8 cellular contexts compared by ENCODE assay signal in the genomic region with DNA sequence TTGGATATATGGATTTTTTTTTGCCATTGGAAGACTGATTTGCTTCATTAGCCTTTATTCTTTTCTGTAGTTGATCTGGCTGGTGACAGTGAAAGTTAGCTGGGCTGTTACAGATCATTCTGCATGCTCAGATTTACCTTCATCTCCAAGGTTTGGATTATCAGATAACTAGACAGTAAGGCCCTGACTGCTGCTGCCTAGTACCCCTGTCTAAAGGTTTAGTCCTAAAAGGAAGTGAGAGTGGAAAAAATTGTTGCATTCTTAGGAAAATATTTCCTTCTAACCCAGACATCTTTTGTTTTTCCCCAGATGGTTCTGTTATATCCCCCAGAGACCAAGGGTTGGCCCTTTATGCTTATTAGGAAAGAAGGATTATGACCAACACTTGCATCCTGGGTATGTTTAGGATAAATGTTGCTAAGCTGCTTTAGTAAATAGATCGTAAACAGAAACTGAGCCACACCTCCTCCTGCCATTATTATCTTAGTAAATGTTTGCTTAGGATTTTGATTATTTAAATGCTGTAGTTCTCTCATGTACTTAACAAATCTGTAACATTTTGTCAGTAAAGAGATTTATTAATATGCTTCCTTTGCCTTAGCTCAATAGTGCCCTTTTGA. TPM values are rescaled to one million over a fixed set of nuclear protein-coding genes. Genes with fewer than 3 reads are reported as not detected.
A peak's percentile ranks its signal among the peaks of the same experiment; 100 is the strongest.
DNase-seq lines count a peak whose midpoint lies in the region; ATAC-seq, FAIRE-seq and TF ChIP-seq lines count a peak whose summit lies in the region.
"Had no signal": no experiment of that assay in that cellular context is flagged by ENCODE, and none has a peak within 500 bp of the region (broad histone marks: within the 10 kb centered on the region; RNA-seq: fewer than 3 reads in every experiment).

No MANE protein-coding gene starts in this region.

- H3K36me3 ChIP-seq in SJCRH30 (no peaks in the 10 kb centered on the region), heart left ventricle (no peaks in the 10 kb centered on the region), small intestine (ENCODE audit: control insufficient read depth in 2 of 2, insufficient read depth in 2 of 2, low read length in 2 of 2) (no peaks in the 10 kb centered on the region)

- peak; percentile 28 for FAIRE-seq in GM19239 (lab: Jason Lieb, UNC)
- no peak for FAIRE-seq in small intestine (lab: Jason Lieb, UNC)

- H3K27me3 ChIP-seq in SJCRH30 = no peaks in the 10 kb centered on the region
- H3K27me3 ChIP-seq in heart left ventricle = no peaks in the 10 kb centered on the region
- H3K27me3 ChIP-seq in small intestine (ENCODE audit: control insufficient read depth in 2 of 2, insufficient read depth in 2 of 2, low read length in 2 of 2) = no peaks in the 10 kb centered on the region

- no peak overlapping the region for H3K4me3 ChIP-seq in SJCRH30
- H3K4me3 ChIP-seq in heart left ventricle = no peak overlapping the region
- no peak overlapping the region for H3K4me3 ChIP-seq in small intestine (ENCODE audit: low read depth in 1 of 2, low read length in 2 of 2)

- H3K9me3 ChIP-seq in SJCRH30 (replicated peaks) (no peaks in the 10 kb centered on the region), heart left ventricle (no peaks in the 10 kb centered on the region), small intestine (ENCODE audit: control insufficient read depth, low read depth) (no peaks in the 10 kb centered on the region)

- H3K27ac ChIP-seq in SJCRH30 (no peak overlapping the region), heart left ventricle (peak overlapping the region; percentile 1 to 75 (median 48)), small intestine (ENCODE audit: low read depth in 1 of 2, low read length in 1 of 2) (peak overlapping the region; percentile 8 to 76)

- TF ChIP-seq POLR2A in heart left ventricle (IDR thresholded peaks at IDR 0.05) = no peak

- 23 to 55% (median 34%) methylated on average over 1 of the region's 1 CpG for WGBS in heart left ventricle, 4 donors
- WGBS in small intestine, 3 donors = 15 to 35% (median 23%) methylated on average over 1 of the region's 1 CpG

- peak in 2 of 4 donors; percentile 16 to 44 for ATAC-seq in heart left ventricle
- ATAC-seq: SK-N-SH treated with all-trans-retinoic acid at 6 μM for 48 hours had no signal

- DNase-seq in GM19239 (ENCODE audit: insufficient read length, low spot score) (no peak), SJCRH30 (peak; percentile 9 to 25), heart left ventricle (no peak), small intestine (peak; percentile 63), HUDEP-2 (lab: John Stamatoyannopoulos, UW; ENCODE audit: unreplicated experiment in 76 of 76) (no peak), NCI-H1105 treated with DMSO at 0.1 percent for 48 hours (lab: John Stamatoyannopoulos, UW) (no peak)
- DNase-seq in stimulated activated CD8-positive, alpha-beta memory T cell treated with anti-CD3 and anti-CD28 coated beads, Interleukin-4, amount 100 ng/mL, for 48 hours = no peak

- no peak for TF ChIP-seq CTCF in heart left ventricle (IDR thresholded peaks at IDR 0.05)

- intact Hi-C loops in heart left ventricle (cut with DNase I) = no loop called here

- peaks cover 17% of the 10 kb centered on the region; the same call in 1 of the 2 replicates for H3K4me1 ChIP-seq in SJCRH30
- H3K4me1 ChIP-seq in heart left ventricle = peaks cover 0 to 63% (median 41%) of the 10 kb centered on the region in 12 donors
- H3K4me1 ChIP-seq in small intestine (ENCODE audit: control insufficient read depth in 2 of 2, insufficient read depth in 1 of 2, low read depth in 1 of 2, low read length in 1 of 2) = peaks cover 3 to 7% of the 10 kb centered on the region in 2 donors

RNA-seq across cellular contexts. Expression of a gene that starts 44.3 kb away (rescaled TPM):
- total RNA-seq in SJCRH30 (2014; rRNA removed; shearing (Covaris generic)) = 51.2 and 53.7 TPM in 2 replicates
- total RNA-seq in heart left ventricle = 10 to 100 TPM; 11.4 to 16.9 (median 13.7) TPM
- 10 to 100 TPM; 11.5 to 13.4 TPM for polyA plus RNA-seq in heart left ventricle
- polyA plus RNA-seq in small intestine = 10 to 100 TPM; 45.0 to 70.4 (median 52.4) TPM

Comparison
In these comparisons a context has a peak if more than half of its experiments do, and no peak if none do; other contexts are left out.
1. DNase-seq: peak in SJCRH30 (2 of 2) and small intestine (single experiment); none in GM19239 (single experiment), heart left ventricle (0 of 5), HUDEP-2 (0 of 76), NCI-H1105 treated with DMSO at 0.1 percent for 48 hours (single experiment) and stimulated activated CD8-positive, alpha-beta memory T cell treated with anti-CD3 and anti-CD28 coated beads, Interleukin-4, amount 100 ng/mL, for 48 hours (single experiment).